In the genomic region with DNA sequence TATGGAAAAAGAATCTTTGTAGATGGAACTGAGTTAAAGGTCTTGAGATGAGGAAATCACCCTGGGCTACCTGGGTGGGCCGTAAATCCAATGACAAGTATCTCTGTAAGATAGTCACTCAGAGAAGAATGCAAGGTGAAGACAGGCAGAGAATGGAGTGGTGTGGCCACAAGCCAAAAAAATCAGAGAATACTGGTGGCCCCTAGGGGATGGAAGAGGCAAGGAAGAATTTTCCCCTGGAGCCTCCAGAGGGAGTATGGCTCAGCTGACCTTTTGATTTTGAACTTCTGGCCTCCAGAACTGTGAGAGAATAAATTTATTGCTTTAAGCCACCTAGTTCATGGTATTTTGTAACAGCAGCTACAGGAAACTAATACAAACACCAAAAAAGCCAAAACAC, we compare ENCODE assay signal across 14 cellular contexts. TPM values are rescaled to one million over a fixed set of nuclear protein-coding genes. Genes with fewer than 3 reads are reported as not detected.
DNase-seq lines count a peak whose midpoint lies in the region; ATAC-seq and TF ChIP-seq lines count a peak whose summit lies in the region.
"Had no signal": no experiment of that assay in that cellular context is flagged by ENCODE, and none has a peak within 500 bp of the region (broad histone marks: within the 10 kb centered on the region; RNA-seq: fewer than 3 reads in every experiment).

No MANE protein-coding gene starts in this region.

- H3K27me3 ChIP-seq in AG04450 (ENCODE audit: control insufficient read depth, insufficient read depth, low read length), result no peaks in the 10 kb centered on the region

- H3K4me1 ChIP-seq in HEK293 (ENCODE audit: control insufficient read depth, insufficient read depth, low read length), result peaks cover 17% of the 10 kb centered on the region
- H3K4me1 ChIP-seq: left ventricle myocardium inferior, prostate gland had no signal

- peak; percentile 31 for TF ChIP-seq CTCF in AG04450 (IDR thresholded peaks at IDR 0.05; ENCODE audit: low read depth, low read length)
- TF ChIP-seq CTCF in HEK293 (tag by site-specific recombination; IDR thresholded peaks at IDR 0.05), result peak; percentile 25; the same call in 1 of the 2 replicates

- H3K36me3 ChIP-seq in HEK293 (ENCODE audit: control insufficient read depth in 2 of 2, insufficient read depth in 1 of 2, low read length in 2 of 2), result no peaks in the 10 kb centered on the region
- H3K36me3 ChIP-seq: left ventricle myocardium inferior, prostate gland had no signal

- no peak for DNase-seq in AG04450 (ENCODE audit: low read depth, low spot score)
- DNase-seq in amniotic epithelial cell (ENCODE audit: low read depth), result peak; percentile 80
- peak; percentile 35 for DNase-seq in iPS-NIHi7 (ENCODE audit: extremely low spot score)
- no peak for DNase-seq in NCI-H1048 (lab: John Stamatoyannopoulos, UW)
- no peak for DNase-seq in Right ventricle myocardium superior
- no peak for DNase-seq in activated CD4-positive, CD25-positive, alpha-beta regulatory T cell treated with anti-CD3 and anti-CD28 coated beads, Interleukin-2, amount 50 U/mL, for 72 hours
- DNase-seq in NCI-H345 (lab: John Stamatoyannopoulos, UW), result no peak
- DNase-seq: anterior cingulate cortex, left ventricle myocardium inferior, NCI-H1436 had no signal

- CTCF ChIA-PET in AG04450 (lab: Charles Lee), result no interaction called here
- CTCF ChIA-PET in HEK293 (lab: Yijun Ruan, JAX), result interaction anchor here (1.0 kb wide), 1 partner anchor 19 kb away, joined by 3 read pairs; no protein-coding TSS in a partner anchor

- H3K4me3 ChIP-seq in AG04450 (ENCODE audit: low read depth, low read length) (no peak overlapping the region), HEK293 (ENCODE audit: low read depth, low read length) (no peak overlapping the region)
- H3K4me3 ChIP-seq: left ventricle myocardium inferior, prostate gland had no signal

- no peaks in the 10 kb centered on the region for H3K9me3 ChIP-seq in AG04450 (ENCODE audit: control insufficient read depth, insufficient read depth, low read length)
- H3K9me3 ChIP-seq in HEK293 (ENCODE audit: control insufficient read depth, insufficient read depth, low read depth, low read length), result no peaks in the 10 kb centered on the region
- H3K9me3 ChIP-seq: left ventricle myocardium inferior, prostate gland had no signal

- POLR2A ChIA-PET in AG04450 (lab: Yijun Ruan, JAX) (no interaction called here), HEK293 (lab: Yijun Ruan, JAX) (no interaction called here)

- H3K27ac ChIP-seq in AG04450 (ENCODE audit: low read depth, low read length), result no peak overlapping the region
- H3K27ac ChIP-seq in HEK293 (ENCODE audit: extremely low read depth, low read depth, low read length), result no peak overlapping the region
- H3K27ac ChIP-seq: prostate gland had no signal

- ATAC-seq in Right ventricle myocardium superior (ENCODE audit: poor library complexity), result no peak

- intact Hi-C loops in Right ventricle myocardium superior (cut with DNase I), result no loop called here

TF ChIP-seq in HEK293, 187 proteins besides CTCF, POLR2A, EP300 and RAD21:
- TF ChIP-seq ZNF423 (tag by site-specific recombination; IDR thresholded peaks at IDR 0.05), result no peak
- no peak for TF ChIP-seq ZBTB8A (tag by site-specific recombination; IDR thresholded peaks at IDR 0.05)
- TF ChIP-seq, protein P1, sequence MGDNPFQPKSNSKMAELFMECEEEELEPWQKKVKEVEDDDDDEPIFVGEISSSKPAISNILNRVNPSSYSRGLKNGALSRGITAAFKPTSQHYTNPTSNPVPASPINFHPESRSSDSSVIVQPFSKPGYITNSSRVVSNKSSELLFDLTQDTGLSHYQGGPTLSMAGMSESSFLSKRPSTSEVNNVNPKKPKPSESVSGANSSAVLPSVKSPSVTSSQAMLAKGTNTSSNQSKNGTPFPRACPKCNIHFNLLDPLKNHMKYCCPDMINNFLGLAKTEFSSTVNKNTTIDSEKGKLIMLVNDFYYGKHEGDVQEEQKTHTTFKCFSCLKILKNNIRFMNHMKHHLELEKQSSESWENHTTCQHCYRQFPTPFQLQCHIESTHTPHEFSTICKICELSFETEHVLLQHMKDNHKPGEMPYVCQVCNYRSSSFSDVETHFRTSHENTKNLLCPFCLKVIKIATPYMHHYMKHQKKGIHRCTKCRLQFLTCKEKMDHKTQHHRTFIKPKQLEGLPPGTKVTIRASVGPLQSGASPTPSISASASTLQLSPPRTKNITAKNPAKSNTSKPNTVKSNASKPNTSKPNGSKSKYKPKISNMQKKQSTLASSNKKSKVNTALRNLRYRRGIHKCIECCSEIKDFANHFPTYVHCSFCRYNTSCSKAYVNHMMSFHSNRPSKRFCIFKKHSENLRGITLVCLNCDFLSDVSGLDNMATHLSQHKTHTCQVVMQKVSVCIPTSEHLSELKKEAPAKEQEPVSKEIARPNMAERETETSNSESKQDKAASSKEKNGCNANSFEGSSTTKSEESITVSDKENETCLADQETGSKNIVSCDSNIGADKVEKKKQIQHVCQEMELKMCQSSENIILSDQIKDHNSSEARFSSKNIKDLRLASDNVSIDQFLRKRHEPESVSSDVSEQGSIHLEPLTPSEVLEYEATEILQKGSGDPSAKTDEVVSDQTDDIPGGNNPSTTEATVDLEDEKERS (tag by site-specific recombination; IDR thresholded peaks at IDR 0.05), result no peak
- TF ChIP-seq ZNF223 (tag by site-specific recombination; IDR thresholded peaks at IDR 0.05), result no peak
- TF ChIP-seq ZNF341 (tag by site-specific recombination; IDR thresholded peaks at IDR 0.05; ENCODE audit: low read depth), result no peak
- TF ChIP-seq ZNF202 (tag by site-specific recombination; IDR thresholded peaks at IDR 0.05; ENCODE audit: borderline replicate concordance), result no peak
- peak; percentile 34; the same call in 1 of the 2 replicates for TF ChIP-seq FEZF1 (tag by site-specific recombination; IDR thresholded peaks at IDR 0.05)
- peak; percentile 72 for TF ChIP-seq GLIS1 (tag by site-specific recombination; IDR thresholded peaks at IDR 0.05)
- TF ChIP-seq OSR2 (tag by site-specific recombination; IDR thresholded peaks at IDR 0.05), result no peak
- no peak for TF ChIP-seq ZNF792 (tag by site-specific recombination; IDR thresholded peaks at IDR 0.05)
TF ChIP-seq in HEK293: peak in this region for 2.

RNA-seq across cellular contexts. Expression of a gene that starts 32.7 kb away (rescaled TPM):
- not detected in 2 replicates for polyA plus RNA-seq in AG04450 (2011; rRNA removed)
- not detected in 2 replicates for polyA minus RNA-seq in AG04450 (2011; rRNA and poly(A)+ RNA removed)
- not detected for total RNA-seq in Right ventricle myocardium superior
- total RNA-seq: fibroblast of lung, left ventricle myocardium inferior, temporal lobe had no signal
- polyA plus RNA-seq: fibroblast of lung had no signal

Comparison
In these comparisons a context has a peak if more than half of its experiments do, and no peak if none do; other contexts are left out.
1. DNase-seq: peak in amniotic epithelial cell (single experiment) and iPS-NIHi7 (single experiment); none in AG04450 (single experiment), NCI-H1048 (single experiment), Right ventricle myocardium superior (single experiment), activated CD4-positive, CD25-positive, alpha-beta regulatory T cell treated with anti-CD3 and anti-CD28 coated beads, Interleukin-2, amount 50 U/mL, for 72 hours (single experiment) and NCI-H345 (single experiment).